Comparison of ENCODE assay signal across 2 cellular contexts in genomic region chr6:70396796-70397729, GRCh38.
TF ChIP-seq lines count a peak whose summit lies in the region.

No MANE protein-coding gene starts in this region.

TF ChIP-seq in K562, 482 proteins besides CTCF, POLR2A, EP300 and RAD21 (continues in another document):
- 0 out of 2 replicates have a peak, but pooled peaks have one; percentile 33 for TF ChIP-seq ZKSCAN8 (CRISPR knock-in tag; IDR thresholded peaks at IDR 0.05)
- TF ChIP-seq ZMIZ1 (IDR thresholded peaks at IDR 0.05; ENCODE audit: low read depth in 2 of 2, low read length in 2 of 2): no peak
- TF ChIP-seq E2F6 (IDR thresholded peaks at IDR 0.05; ENCODE audit: borderline replicate concordance in 1 of 2, extremely low read depth in 1 of 2, insufficient read depth in 1 of 2, insufficient read length in 1 of 2, low read depth in 1 of 2, low read length in 1 of 2, poor library complexity in 1 of 2, severe bottlenecking in 1 of 2): no peak
- TF ChIP-seq FOSL1 (tag; conservative IDR thresholded peaks at IDR 0.05): peak; percentile 50
- TF ChIP-seq IFI16 (CRISPR knock-in tag; IDR thresholded peaks at IDR 0.05): no peak
- no peak for TF ChIP-seq STAT5B (CRISPR knock-in tag; IDR thresholded peaks at IDR 0.05)
- TF ChIP-seq SMARCE1 (IDR thresholded peaks at IDR 0.05): peak; percentile 6; the same call in 1 of the 2 replicates
- TF ChIP-seq DACH1 (IDR thresholded peaks at IDR 0.05; ENCODE audit: partially characterized antibody): no peak
- TF ChIP-seq, protein P1, sequence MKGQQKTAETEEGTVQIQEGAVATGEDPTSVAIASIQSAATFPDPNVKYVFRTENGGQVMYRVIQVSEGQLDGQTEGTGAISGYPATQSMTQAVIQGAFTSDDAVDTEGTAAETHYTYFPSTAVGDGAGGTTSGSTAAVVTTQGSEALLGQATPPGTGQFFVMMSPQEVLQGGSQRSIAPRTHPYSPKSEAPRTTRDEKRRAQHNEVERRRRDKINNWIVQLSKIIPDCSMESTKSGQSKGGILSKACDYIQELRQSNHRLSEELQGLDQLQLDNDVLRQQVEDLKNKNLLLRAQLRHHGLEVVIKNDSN (CRISPR knock-in tag; IDR thresholded peaks at IDR 0.05): 0 out of 2 replicates have a peak, but pooled peaks have one; percentile 6
- 0 out of 4 replicates have a peak, but pooled peaks of 1 of the 2 experiments have one; percentile 21 for TF ChIP-seq MAZ (CRISPR knock-in tag; conservative IDR thresholded peaks at IDR 0.05 in 1 of 2, IDR thresholded peaks at IDR 0.05 in 1 of 2)
- 0 out of 2 replicates have a peak, but pooled peaks have one; percentile 28 for TF ChIP-seq ZFX (CRISPR knock-in tag; IDR thresholded peaks at IDR 0.05)
- TF ChIP-seq TARDBP (IDR thresholded peaks at IDR 0.05): no peak
- no peak for TF ChIP-seq TSC22D4 (tag; IDR thresholded peaks at IDR 0.05)
- TF ChIP-seq, protein P2, sequence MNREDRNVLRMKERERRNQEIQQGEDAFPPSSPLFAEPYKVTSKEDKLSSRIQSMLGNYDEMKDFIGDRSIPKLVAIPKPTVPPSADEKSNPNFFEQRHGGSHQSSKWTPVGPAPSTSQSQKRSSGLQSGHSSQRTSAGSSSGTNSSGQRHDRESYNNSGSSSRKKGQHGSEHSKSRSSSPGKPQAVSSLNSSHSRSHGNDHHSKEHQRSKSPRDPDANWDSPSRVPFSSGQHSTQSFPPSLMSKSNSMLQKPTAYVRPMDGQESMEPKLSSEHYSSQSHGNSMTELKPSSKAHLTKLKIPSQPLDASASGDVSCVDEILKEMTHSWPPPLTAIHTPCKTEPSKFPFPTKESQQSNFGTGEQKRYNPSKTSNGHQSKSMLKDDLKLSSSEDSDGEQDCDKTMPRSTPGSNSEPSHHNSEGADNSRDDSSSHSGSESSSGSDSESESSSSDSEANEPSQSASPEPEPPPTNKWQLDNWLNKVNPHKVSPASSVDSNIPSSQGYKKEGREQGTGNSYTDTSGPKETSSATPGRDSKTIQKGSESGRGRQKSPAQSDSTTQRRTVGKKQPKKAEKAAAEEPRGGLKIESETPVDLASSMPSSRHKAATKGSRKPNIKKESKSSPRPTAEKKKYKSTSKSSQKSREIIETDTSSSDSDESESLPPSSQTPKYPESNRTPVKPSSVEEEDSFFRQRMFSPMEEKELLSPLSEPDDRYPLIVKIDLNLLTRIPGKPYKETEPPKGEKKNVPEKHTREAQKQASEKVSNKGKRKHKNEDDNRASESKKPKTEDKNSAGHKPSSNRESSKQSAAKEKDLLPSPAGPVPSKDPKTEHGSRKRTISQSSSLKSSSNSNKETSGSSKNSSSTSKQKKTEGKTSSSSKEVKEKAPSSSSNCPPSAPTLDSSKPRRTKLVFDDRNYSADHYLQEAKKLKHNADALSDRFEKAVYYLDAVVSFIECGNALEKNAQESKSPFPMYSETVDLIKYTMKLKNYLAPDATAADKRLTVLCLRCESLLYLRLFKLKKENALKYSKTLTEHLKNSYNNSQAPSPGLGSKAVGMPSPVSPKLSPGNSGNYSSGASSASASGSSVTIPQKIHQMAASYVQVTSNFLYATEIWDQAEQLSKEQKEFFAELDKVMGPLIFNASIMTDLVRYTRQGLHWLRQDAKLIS (CRISPR knock-in tag; IDR thresholded peaks at IDR 0.05): 0 out of 2 replicates have a peak, but pooled peaks have one; percentile 20
- no peak for TF ChIP-seq ZNF561 (CRISPR knock-in tag; conservative IDR thresholded peaks at IDR 0.05)
- TF ChIP-seq KDM2B (CRISPR knock-in tag; IDR thresholded peaks at IDR 0.05): no peak
- TF ChIP-seq NEUROD1 (IDR thresholded peaks at IDR 0.05; ENCODE audit: borderline replicate concordance, low read depth, low read length, partially characterized antibody): no peak
- no peak; the same call in 1 of the 2 replicates for TF ChIP-seq MTA3 (IDR thresholded peaks at IDR 0.05; ENCODE audit: borderline replicate concordance)
- TF ChIP-seq ZBTB7A (IDR thresholded peaks at IDR 0.05; ENCODE audit: borderline replicate concordance, control insufficient read depth, low read depth, low read length): no peak
- TF ChIP-seq, protein P3, sequence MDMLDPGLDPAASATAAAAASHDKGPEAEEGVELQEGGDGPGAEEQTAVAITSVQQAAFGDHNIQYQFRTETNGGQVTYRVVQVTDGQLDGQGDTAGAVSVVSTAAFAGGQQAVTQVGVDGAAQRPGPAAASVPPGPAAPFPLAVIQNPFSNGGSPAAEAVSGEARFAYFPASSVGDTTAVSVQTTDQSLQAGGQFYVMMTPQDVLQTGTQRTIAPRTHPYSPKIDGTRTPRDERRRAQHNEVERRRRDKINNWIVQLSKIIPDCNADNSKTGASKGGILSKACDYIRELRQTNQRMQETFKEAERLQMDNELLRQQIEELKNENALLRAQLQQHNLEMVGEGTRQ (CRISPR knock-in tag; IDR thresholded peaks at IDR 0.05): no peak
- no peak for TF ChIP-seq ZNF24 (IDR thresholded peaks at IDR 0.05)

TF ChIP-seq in HEK293T, 16 proteins besides CTCF, POLR2A, EP300 and RAD21:
- TF ChIP-seq BHLHE40 (IDR thresholded peaks at IDR 0.05; ENCODE audit: borderline replicate concordance) (no peak), HDGF (IDR thresholded peaks at IDR 0.05; ENCODE audit: borderline replicate concordance) (no peak), LEF1 (IDR thresholded peaks at IDR 0.05; ENCODE audit: borderline replicate concordance) (no peak), ELF4 (IDR thresholded peaks at IDR 0.05) (no peak), SP1 (IDR thresholded peaks at IDR 0.05) (no peak), FOXA1 (IDR thresholded peaks at IDR 0.05) (no peak), ARNT (IDR thresholded peaks at IDR 0.05) (no peak), L3MBTL2 (conservative IDR thresholded peaks at IDR 0.05) (no peak), FOXM1 (IDR thresholded peaks at IDR 0.05; ENCODE audit: borderline replicate concordance) (no peak), ZNF384 (IDR thresholded peaks at IDR 0.05) (no peak), NFRKB (IDR thresholded peaks at IDR 0.05) (no peak), CTBP1 (IDR thresholded peaks at IDR 0.05; ENCODE audit: borderline replicate concordance) (no peak), FOXK2 (IDR thresholded peaks at IDR 0.05) (no peak), SUZ12 (IDR thresholded peaks at IDR 0.05) (no peak), TARDBP (IDR thresholded peaks at IDR 0.05) (no peak)
- TF ChIP-seq, protein P4, sequence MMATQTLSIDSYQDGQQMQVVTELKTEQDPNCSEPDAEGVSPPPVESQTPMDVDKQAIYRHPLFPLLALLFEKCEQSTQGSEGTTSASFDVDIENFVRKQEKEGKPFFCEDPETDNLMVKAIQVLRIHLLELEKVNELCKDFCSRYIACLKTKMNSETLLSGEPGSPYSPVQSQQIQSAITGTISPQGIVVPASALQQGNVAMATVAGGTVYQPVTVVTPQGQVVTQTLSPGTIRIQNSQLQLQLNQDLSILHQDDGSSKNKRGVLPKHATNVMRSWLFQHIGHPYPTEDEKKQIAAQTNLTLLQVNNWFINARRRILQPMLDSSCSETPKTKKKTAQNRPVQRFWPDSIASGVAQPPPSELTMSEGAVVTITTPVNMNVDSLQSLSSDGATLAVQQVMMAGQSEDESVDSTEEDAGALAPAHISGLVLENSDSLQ (IDR thresholded peaks at IDR 0.05): no peak
